ENCODE assay signal across 18 cellular contexts in the genomic region with DNA sequence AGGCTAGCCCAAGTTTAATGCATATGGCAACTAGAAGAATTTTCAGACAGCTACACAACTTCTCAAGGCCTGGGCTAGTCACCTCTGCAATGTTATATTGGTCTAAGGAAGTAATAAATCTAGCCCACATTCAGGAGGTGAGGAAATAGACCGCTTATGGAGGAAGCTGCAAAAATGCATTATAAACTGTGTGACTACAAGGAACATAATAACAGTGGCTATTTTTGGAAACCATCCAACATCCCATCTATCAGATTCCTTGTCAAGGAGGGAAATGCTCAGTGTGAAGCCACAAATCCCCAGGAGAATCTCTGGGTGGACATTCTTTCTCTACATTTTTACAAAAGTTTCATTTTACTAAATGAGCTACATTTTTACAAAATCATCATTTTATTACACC.
DNase-seq lines count a peak whose midpoint lies in the region; ATAC-seq and TF ChIP-seq lines count a peak whose summit lies in the region.
"Had no signal": no experiment of that assay in that cellular context is flagged by ENCODE, and none has a peak within 500 bp of the region (broad histone marks: within the 10 kb centered on the region; RNA-seq: fewer than 3 reads in every experiment).

No MANE protein-coding gene starts in this region.

- WGBS in GM23248 (ENCODE audit: low coverage in 1 of 2, low lambda C conversion rate in 2 of 2, missing lambda C conversion rate in 2 of 2), 2 experiments: 32 to 33% methylated on average over 1 of the region's 1 CpG

- H3F3A ChIP-seq in GM23248 (ENCODE audit: insufficient read depth): peaks cover 15% of the 10 kb centered on the region

- H3K27ac ChIP-seq in GM23248 (no peak overlapping the region), caudate nucleus (ENCODE audit: low read depth, low read length) (no peak overlapping the region)
- H3K27ac ChIP-seq: ascending aorta, gastroesophageal sphincter had no signal

- H3K4me3 ChIP-seq in AG04449 (ENCODE audit: low read depth, low read length) (no peak overlapping the region), GM23248 (no peak overlapping the region), adipocyte (ENCODE audit: low read length) (peak overlapping the region; percentile 34)
- H3K4me3 ChIP-seq: ascending aorta, gastroesophageal sphincter had no signal

- no peak for ATAC-seq in HG03521 (IDR thresholded peaks at IDR 0.05; ENCODE audit: unreplicated experiment)
- ATAC-seq: activated CD8-positive, alpha-beta T cell treated with anti-CD3 and anti-CD28 coated beads for 36 hours; gastroesophageal sphincter had no signal

- TF ChIP-seq CTCF in AG04449 (IDR thresholded peaks at IDR 0.05; ENCODE audit: insufficient read depth, low read length, missing control alignments): no peak

- H3K4me2 ChIP-seq in GM23248 (ENCODE audit: unreplicated experiment): no peak overlapping the region

- peaks cover 30% of the 10 kb centered on the region for H3K4me1 ChIP-seq in GM23248 (ENCODE audit: insufficient read depth)
- peaks cover 38% of the 10 kb centered on the region for H3K4me1 ChIP-seq in adipocyte (ENCODE audit: control insufficient read depth, insufficient read depth, low read length)
- H3K4me1 ChIP-seq: ascending aorta, BE2C had no signal

- H3K9me3 ChIP-seq in GM23248 (ENCODE audit: low read depth) (no peaks in the 10 kb centered on the region), adipocyte (ENCODE audit: control insufficient read depth, low read length) (no peaks in the 10 kb centered on the region)
- H3K9me3 ChIP-seq: ascending aorta, BE2C, gastroesophageal sphincter had no signal

- no peaks in the 10 kb centered on the region for H3K9me2 ChIP-seq in GM23248 (ENCODE audit: insufficient read depth)

- H2AFZ ChIP-seq in GM23248: no peak overlapping the region

- in situ Hi-C loops in GM23248 (cut with MboI): no loop called here

- no peaks in the 10 kb centered on the region for H4K20me1 ChIP-seq in GM23248 (ENCODE audit: insufficient read depth)

- no peaks in the 10 kb centered on the region for H3K27me3 ChIP-seq in GM23248 (replicated peaks; ENCODE audit: insufficient read depth)
- no peaks in the 10 kb centered on the region for H3K27me3 ChIP-seq in adipocyte (replicated peaks; ENCODE audit: control insufficient read depth, insufficient read depth, low read length)
- H3K27me3 ChIP-seq: ascending aorta, BE2C, gastroesophageal sphincter had no signal

- H3K79me2 ChIP-seq in GM23248 (ENCODE audit: insufficient read depth): no peaks in the 10 kb centered on the region

- CTCF ChIA-PET in AG04449 (lab: Yijun Ruan, JAX): interaction anchor here (0.9 to 1.4 kb wide), 3 partner anchors 28 to 382 kb away, joined by 3 to 4 read pairs (median 4); no protein-coding TSS in a partner anchor

- H3K9ac ChIP-seq in GM23248: no peak overlapping the region
- peak overlapping the region; percentile 13 for H3K9ac ChIP-seq in adipocyte (ENCODE audit: low read length)

- peak; percentile 71 for DNase-seq in AG04449 (ENCODE audit: low read depth, low spot score)
- peak; percentile 50 for DNase-seq in GM23248
- DNase-seq in adipocyte (ENCODE audit: low read depth): peak; percentile 34
- DNase-seq in kidney tubule cell (ENCODE audit: low spot score): peak; percentile 25
- DNase-seq in central memory CD4-positive, alpha-beta T cell: no peak
- no peak for DNase-seq in DMS153 treated with DMSO at 0.1 percent for 48 hours (lab: John Stamatoyannopoulos, UW; ENCODE audit: unreplicated experiment)
- DNase-seq in caudate nucleus (lab: John Stamatoyannopoulos, UW): no peak
- DNase-seq: activated CD8-positive, alpha-beta T cell treated with anti-CD3 and anti-CD28 coated beads for 36 hours; activated gamma-delta T cell; BE2C; DND-41; effector CD4-positive, alpha-beta T cell; immature natural killer cell; mesendoderm; NCI-H1048 had no signal

- POLR2A ChIA-PET in AG04449 (lab: Yijun Ruan, JAX): interaction anchor here (0.8 to 1.2 kb wide), 3 partner anchors 32 to 170 kb away, joined by 3 read pairs; no protein-coding TSS in a partner anchor

- H3K36me3 ChIP-seq in GM23248 (ENCODE audit: low read depth) (no peaks in the 10 kb centered on the region), adipocyte (ENCODE audit: control insufficient read depth, insufficient read depth, low read length, severe bottlenecking) (no peaks in the 10 kb centered on the region)
- H3K36me3 ChIP-seq: ascending aorta, BE2C, gastroesophageal sphincter had no signal

Comparison
In these comparisons a context has a peak if more than half of its experiments do, and no peak if none do; other contexts are left out.
1. DNase-seq: peak in AG04449 (single experiment), GM23248 (single experiment), adipocyte (single experiment) and kidney tubule cell (single experiment); none in central memory CD4-positive, alpha-beta T cell (single experiment), DMS153 treated with DMSO at 0.1 percent for 48 hours (single experiment) and caudate nucleus (0 of 61).